Comparison of ENCODE assay signal across 1 cellular context in the genomic region with DNA sequence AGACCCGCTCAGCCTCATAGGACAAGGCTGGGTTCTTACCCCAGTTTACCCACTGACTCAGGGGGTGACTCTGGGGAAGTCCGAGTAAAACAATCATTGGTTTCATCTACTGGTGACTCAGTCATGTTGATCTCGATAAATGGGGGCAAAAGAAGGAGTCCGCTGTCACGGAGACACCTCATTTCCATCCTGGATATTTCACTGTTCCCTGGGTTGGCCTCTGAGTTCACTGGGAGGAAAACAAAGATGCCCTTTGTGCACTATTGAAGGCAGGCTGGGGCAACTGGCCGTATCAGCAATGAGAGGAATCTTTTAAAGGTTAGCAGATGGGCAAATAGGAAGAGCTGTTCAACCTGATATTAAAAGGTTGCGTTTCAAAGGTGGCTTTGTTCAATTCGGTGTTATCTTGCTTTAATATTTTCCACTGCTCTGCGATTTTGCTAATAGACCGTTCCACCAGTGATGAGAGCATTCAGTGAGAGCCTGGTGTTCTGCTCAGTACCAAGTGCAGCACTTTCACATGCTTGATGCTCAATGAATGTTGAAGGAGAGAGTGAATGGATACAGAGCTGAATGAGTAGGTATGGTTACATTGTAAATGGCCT.
TF ChIP-seq lines count a peak whose summit lies in the region.

No MANE protein-coding gene starts in this region.

TF ChIP-seq in HepG2, 621 proteins besides CTCF, POLR2A, EP300 and RAD21 (continued from another document):
- TF ChIP-seq, protein P1, sequence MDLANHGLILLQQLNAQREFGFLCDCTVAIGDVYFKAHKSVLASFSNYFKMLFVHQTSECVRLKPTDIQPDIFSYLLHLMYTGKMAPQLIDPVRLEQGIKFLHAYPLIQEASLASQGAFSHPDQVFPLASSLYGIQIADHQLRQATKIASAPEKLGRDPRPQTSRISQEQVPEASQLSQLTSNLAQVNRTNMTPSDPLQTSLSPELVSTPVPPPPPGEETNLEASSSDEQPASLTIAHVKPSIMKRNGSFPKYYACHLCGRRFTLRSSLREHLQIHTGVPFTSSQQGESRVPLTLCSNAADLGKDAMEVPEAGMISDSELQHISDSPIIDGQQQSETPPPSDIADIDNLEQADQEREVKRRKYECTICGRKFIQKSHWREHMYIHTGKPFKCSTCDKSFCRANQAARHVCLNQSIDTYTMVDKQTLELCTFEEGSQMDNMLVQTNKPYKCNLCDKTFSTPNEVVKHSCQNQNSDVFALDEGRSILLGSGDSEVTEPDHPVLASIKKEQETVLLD (CRISPR knock-in tag; IDR thresholded peaks at IDR 0.05; ENCODE audit: low read depth): no peak
- TF ChIP-seq ZBTB7A (CRISPR knock-in tag; IDR thresholded peaks at IDR 0.05) (no peak), ZNF225 (CRISPR knock-in tag; IDR thresholded peaks at IDR 0.05) (no peak), ZFP90 (CRISPR knock-in tag; IDR thresholded peaks at IDR 0.05; ENCODE audit: borderline replicate concordance) (0 out of 2 replicates have a peak, but pooled peaks have one; percentile 78), ZNF224 (CRISPR knock-in tag; IDR thresholded peaks at IDR 0.05) (no peak), STAT5B (CRISPR knock-in tag; IDR thresholded peaks at IDR 0.05) (no peak), ZNF30 (CRISPR knock-in tag; IDR thresholded peaks at IDR 0.05) (no peak), FOXC1 (CRISPR knock-in tag; IDR thresholded peaks at IDR 0.05; ENCODE audit: borderline replicate concordance) (no peak), GZF1 (CRISPR knock-in tag; IDR thresholded peaks at IDR 0.05) (no peak), DNMT1 (CRISPR knock-in tag; IDR thresholded peaks at IDR 0.05) (no peak), FOXK2 (IDR thresholded peaks at IDR 0.05) (no peak), ZNF619 (CRISPR knock-in tag; IDR thresholded peaks at IDR 0.05) (no peak), ZNF850 (CRISPR knock-in tag; conservative IDR thresholded peaks at IDR 0.05) (no peak), EEA1 (CRISPR knock-in tag; IDR thresholded peaks at IDR 0.05; ENCODE audit: borderline replicate concordance) (no peak), SOX5 (CRISPR knock-in tag; IDR thresholded peaks at IDR 0.05; ENCODE audit: borderline replicate concordance) (peak; percentile 82; the same call in 1 of the 2 replicates), ATAD3A (CRISPR knock-in tag; IDR thresholded peaks at IDR 0.05) (no peak), MAFG (CRISPR knock-in tag; IDR thresholded peaks at IDR 0.05) (no peak), STAG1 (CRISPR knock-in tag; IDR thresholded peaks at IDR 0.05) (peak; percentile 33), RBFOX2 (IDR thresholded peaks at IDR 0.05; ENCODE audit: low read depth, low read length) (peak; percentile 78), NFKBIZ (CRISPR knock-in tag; IDR thresholded peaks at IDR 0.05) (no peak; the same call in 1 of the 2 replicates), ZNF331 (CRISPR knock-in tag; IDR thresholded peaks at IDR 0.05) (peak; percentile 65; the same call in 1 of the 2 replicates), PHF20 (CRISPR knock-in tag; IDR thresholded peaks at IDR 0.05) (no peak)
- TF ChIP-seq, protein P2, sequence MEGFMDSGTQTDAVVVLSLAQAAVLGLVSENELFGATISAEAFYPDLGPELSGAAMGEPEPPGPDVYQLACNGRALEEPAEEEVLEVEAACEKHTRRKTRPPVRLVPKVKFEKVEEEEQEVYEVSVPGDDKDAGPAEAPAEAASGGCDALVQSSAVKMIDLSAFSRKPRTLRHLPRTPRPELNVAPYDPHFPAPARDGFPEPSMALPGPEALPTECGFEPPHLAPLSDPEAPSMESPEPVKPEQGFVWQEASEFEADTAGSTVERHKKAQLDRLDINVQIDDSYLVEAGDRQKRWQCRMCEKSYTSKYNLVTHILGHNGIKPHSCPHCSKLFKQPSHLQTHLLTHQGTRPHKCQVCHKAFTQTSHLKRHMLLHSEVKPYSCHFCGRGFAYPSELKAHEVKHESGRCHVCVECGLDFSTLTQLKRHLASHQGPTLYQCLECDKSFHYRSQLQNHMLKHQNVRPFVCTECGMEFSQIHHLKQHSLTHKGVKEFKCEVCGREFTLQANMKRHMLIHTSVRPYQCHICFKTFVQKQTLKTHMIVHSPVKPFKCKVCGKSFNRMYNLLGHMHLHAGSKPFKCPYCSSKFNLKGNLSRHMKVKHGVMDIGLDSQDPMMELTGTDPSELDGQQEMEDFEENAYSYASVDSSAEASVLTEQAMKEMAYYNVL (CRISPR knock-in tag; IDR thresholded peaks at IDR 0.05; ENCODE audit: borderline replicate concordance): peak; percentile 92
- TF ChIP-seq, protein P3, sequence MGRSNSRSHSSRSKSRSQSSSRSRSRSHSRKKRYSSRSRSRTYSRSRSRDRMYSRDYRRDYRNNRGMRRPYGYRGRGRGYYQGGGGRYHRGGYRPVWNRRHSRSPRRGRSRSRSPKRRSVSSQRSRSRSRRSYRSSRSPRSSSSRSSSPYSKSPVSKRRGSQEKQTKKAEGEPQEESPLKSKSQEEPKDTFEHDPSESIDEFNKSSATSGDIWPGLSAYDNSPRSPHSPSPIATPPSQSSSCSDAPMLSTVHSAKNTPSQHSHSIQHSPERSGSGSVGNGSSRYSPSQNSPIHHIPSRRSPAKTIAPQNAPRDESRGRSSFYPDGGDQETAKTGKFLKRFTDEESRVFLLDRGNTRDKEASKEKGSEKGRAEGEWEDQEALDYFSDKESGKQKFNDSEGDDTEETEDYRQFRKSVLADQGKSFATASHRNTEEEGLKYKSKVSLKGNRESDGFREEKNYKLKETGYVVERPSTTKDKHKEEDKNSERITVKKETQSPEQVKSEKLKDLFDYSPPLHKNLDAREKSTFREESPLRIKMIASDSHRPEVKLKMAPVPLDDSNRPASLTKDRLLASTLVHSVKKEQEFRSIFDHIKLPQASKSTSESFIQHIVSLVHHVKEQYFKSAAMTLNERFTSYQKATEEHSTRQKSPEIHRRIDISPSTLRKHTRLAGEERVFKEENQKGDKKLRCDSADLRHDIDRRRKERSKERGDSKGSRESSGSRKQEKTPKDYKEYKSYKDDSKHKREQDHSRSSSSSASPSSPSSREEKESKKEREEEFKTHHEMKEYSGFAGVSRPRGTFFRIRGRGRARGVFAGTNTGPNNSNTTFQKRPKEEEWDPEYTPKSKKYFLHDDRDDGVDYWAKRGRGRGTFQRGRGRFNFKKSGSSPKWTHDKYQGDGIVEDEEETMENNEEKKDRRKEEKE (IDR thresholded peaks at IDR 0.05): no peak
- TF ChIP-seq, protein P4, sequence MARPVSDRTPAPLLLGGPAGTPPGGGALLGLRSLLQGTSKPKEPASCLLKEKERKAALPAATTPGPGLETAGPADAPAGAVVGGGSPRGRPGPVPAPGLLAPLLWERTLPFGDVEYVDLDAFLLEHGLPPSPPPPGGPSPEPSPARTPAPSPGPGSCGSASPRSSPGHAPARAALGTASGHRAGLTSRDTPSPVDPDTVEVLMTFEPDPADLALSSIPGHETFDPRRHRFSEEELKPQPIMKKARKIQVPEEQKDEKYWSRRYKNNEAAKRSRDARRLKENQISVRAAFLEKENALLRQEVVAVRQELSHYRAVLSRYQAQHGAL (CRISPR knock-in tag; IDR thresholded peaks at IDR 0.05; ENCODE audit: not compliant biosample characterization): no peak
- TF ChIP-seq, protein P5, sequence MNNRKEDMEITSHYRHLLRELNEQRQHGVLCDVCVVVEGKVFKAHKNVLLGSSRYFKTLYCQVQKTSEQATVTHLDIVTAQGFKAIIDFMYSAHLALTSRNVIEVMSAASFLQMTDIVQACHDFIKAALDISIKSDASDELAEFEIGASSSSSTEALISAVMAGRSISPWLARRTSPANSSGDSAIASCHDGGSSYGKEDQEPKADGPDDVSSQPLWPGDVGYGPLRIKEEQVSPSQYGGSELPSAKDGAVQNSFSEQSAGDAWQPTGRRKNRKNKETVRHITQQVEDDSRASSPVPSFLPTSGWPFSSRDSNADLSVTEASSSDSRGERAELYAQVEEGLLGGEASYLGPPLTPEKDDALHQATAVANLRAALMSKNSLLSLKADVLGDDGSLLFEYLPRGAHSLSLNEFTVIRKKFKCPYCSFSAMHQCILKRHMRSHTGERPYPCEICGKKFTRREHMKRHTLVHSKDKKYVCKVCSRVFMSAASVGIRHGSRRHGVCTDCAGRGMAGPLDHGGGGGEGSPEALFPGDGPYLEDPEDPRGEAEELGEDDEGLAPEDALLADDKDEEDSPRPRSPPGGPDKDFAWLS (CRISPR knock-in tag; IDR thresholded peaks at IDR 0.05; ENCODE audit: borderline replicate concordance): no peak; the same call in 1 of the 2 replicates
- TF ChIP-seq, protein P6, sequence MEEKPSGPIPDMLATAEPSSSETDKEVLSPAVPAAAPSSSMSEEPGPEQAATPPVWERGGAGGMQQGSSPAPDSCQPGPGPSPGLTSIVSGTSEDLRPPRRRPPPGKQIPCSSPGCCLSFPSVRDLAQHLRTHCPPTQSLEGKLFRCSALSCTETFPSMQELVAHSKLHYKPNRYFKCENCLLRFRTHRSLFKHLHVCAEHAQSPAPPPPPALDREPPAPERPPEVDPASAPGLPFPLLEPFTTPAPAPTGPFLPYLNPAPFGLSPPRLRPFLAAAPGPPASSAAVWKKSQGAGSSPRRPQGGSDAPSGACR (CRISPR knock-in tag; IDR thresholded peaks at IDR 0.05): no peak
- TF ChIP-seq, protein P7, sequence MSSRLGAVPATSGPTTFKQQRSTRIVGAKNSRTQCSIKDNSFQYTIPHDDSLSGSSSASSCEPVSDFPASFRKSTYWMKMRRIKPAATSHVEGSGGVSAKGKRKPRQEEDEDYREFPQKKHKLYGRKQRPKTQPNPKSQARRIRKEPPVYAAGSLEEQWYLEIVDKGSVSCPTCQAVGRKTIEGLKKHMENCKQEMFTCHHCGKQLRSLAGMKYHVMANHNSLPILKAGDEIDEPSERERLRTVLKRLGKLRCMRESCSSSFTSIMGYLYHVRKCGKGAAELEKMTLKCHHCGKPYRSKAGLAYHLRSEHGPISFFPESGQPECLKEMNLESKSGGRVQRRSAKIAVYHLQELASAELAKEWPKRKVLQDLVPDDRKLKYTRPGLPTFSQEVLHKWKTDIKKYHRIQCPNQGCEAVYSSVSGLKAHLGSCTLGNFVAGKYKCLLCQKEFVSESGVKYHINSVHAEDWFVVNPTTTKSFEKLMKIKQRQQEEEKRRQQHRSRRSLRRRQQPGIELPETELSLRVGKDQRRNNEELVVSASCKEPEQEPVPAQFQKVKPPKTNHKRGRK (CRISPR knock-in tag; IDR thresholded peaks at IDR 0.05): no peak
- TF ChIP-seq, protein P8, sequence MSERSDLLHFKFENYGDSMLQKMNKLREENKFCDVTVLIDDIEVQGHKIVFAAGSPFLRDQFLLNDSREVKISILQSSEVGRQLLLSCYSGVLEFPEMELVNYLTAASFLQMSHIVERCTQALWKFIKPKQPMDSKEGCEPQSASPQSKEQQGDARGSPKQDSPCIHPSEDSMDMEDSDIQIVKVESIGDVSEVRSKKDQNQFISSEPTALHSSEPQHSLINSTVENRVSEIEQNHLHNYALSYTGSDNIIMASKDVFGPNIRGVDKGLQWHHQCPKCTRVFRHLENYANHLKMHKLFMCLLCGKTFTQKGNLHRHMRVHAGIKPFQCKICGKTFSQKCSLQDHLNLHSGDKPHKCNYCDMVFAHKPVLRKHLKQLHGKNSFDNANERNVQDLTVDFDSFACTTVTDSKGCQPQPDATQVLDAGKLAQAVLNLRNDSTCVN (CRISPR knock-in tag; IDR thresholded peaks at IDR 0.05; ENCODE audit: borderline replicate concordance): no peak
